15 cellular contexts compared by ENCODE assay signal in the genomic region with DNA sequence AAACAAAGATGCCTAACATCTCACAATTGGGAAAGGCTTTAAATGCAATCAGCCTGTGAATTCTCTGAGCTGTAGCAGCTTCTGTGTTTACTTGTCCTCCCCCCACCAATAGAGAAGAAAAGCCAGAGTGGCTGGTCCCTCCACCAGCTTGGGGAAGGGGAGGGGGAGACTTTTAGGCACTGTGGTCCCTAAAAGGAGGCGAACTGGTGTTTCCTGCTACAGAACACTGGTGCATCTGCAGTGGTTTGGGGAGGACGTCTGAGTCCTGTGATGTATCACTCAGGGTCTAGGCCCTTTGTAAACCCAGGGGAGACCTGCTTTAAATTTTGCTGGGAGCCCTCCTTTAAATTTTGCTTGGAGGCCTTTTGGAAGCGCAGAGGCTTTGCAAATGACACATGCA. TPM values are rescaled to one million over a fixed set of nuclear protein-coding genes. Genes with fewer than 3 reads are reported as not detected.
DNase-seq lines count a peak whose midpoint lies in the region; ATAC-seq, FAIRE-seq and TF ChIP-seq lines count a peak whose summit lies in the region.
"Had no signal": no experiment of that assay in that cellular context is flagged by ENCODE, and none has a peak within 500 bp of the region (broad histone marks: within the 10 kb centered on the region; RNA-seq: fewer than 3 reads in every experiment).

No MANE protein-coding gene starts in this region.

- H3K27ac Mint-ChIP-seq in natural killer cell: peak overlapping the region; percentile 35 to 57
- H3K27ac Mint-ChIP-seq in natural killer cell treated with Interleukin-12 subunit alpha and Interleukin-12 subunit beta and Interleukin-15 and Interleukin-18, amount 100 ng/mL, for 72 hours: no peak overlapping the region
- H3K27ac Mint-ChIP-seq in naive B cell: peak overlapping the region in 5 of 6 donors; percentile 26 to 79 (median 39)

- H3K4me1 Mint-ChIP-seq in natural killer cell (peaks cover 76% of the 10 kb centered on the region in 2 donors), naive B cell (peaks cover 56 to 87% (median 76%) of the 10 kb centered on the region in 3 donors)
- peaks cover 46 to 60% of the 10 kb centered on the region in 2 donors for H3K4me1 Mint-ChIP-seq in natural killer cell treated with Interleukin-12 subunit alpha and Interleukin-12 subunit beta and Interleukin-15 and Interleukin-18, amount 100 ng/mL, for 72 hours (ENCODE audit: low read depth in 2 of 2)

- DNase-seq in natural killer cell: no peak
- no peak for DNase-seq in natural killer cell treated with Interleukin-12 subunit alpha and Interleukin-12 subunit beta and Interleukin-15 and Interleukin-18, amount 100 ng/mL, for 72 hours (ENCODE audit: low spot score)
- DNase-seq in activated CD8-positive, alpha-beta memory T cell treated with anti-CD3 and anti-CD28 coated beads, Interleukin-2, amount 50 U/mL, for 48 hours: peak; percentile 42
- DNase-seq in naive B cell: no peak
- DNase-seq in NCI-H2081 (lab: John Stamatoyannopoulos, UW): no peak
- DNase-seq in D721Med (ENCODE audit: insufficient read length, low spot score): no peak
- no peak for DNase-seq in NCI-H2171 treated with DMSO at 0.1 percent for 48 hours (lab: John Stamatoyannopoulos, UW)
- DNase-seq: colonic mucosa; kidney glomerular epithelial cell; NCI-H82; posterior cingulate gyrus; stimulated activated naive B cell treated with anti-CD40 and anti-IgM and Interleukin-4, amounts not matched to agents 10 μg/mL and 1 μg/mL and 100 μg/mL, for 72 hours; T-helper 2 cell had no signal

- no peak for TF ChIP-seq CTCF in natural killer cell (IDR thresholded peaks at IDR 0.05)
- no peak for TF ChIP-seq CTCF in D721Med (IDR thresholded peaks at IDR 0.05; ENCODE audit: insufficient read depth, missing control alignments)

- H3K27me3 Mint-ChIP-seq in natural killer cell (ENCODE audit: low read depth in 2 of 2) (no peaks in the 10 kb centered on the region), naive B cell (no peaks in the 10 kb centered on the region)
- H3K27me3 Mint-ChIP-seq in natural killer cell treated with Interleukin-12 subunit alpha and Interleukin-12 subunit beta and Interleukin-15 and Interleukin-18, amount 100 ng/mL, for 72 hours: no peaks in the 10 kb centered on the region
- H3K27me3 Mint-ChIP-seq: IgD-negative memory B cell; stimulated activated naive B cell treated with anti-CD40 and anti-IgM and Interleukin-4, amounts not matched to agents 10 μg/mL and 1 μg/mL and 100 μg/mL, for 72 hours had no signal

- H3K4me3 Mint-ChIP-seq in natural killer cell: no peak overlapping the region
- no peak overlapping the region for H3K4me3 Mint-ChIP-seq in natural killer cell treated with Interleukin-12 subunit alpha and Interleukin-12 subunit beta and Interleukin-15 and Interleukin-18, amount 100 ng/mL, for 72 hours
- H3K4me3 Mint-ChIP-seq in naive B cell: no peak overlapping the region
- H3K4me3 Mint-ChIP-seq: stimulated activated naive B cell treated with anti-CD40 and anti-IgM and Interleukin-4, amounts not matched to agents 10 μg/mL and 1 μg/mL and 100 μg/mL, for 72 hours had no signal

- FAIRE-seq in D721Med (lab: Jason Lieb, UNC): no peak

- H3K36me3 Mint-ChIP-seq in natural killer cell: no peaks in the 10 kb centered on the region
- H3K36me3 Mint-ChIP-seq in natural killer cell treated with Interleukin-12 subunit alpha and Interleukin-12 subunit beta and Interleukin-15 and Interleukin-18, amount 100 ng/mL, for 72 hours: no peaks in the 10 kb centered on the region
- peaks cover 14 to 16% of the 10 kb centered on the region in 2 donors for H3K36me3 Mint-ChIP-seq in naive B cell

- intact Hi-C loops in natural killer cell (cut with micrococcal nuclease): no loop called here

- ATAC-seq in natural killer cell (no peak), naive B cell (ENCODE audit: low read depth in 2 of 2) (no peak), HG03280 (IDR thresholded peaks at IDR 0.05; ENCODE audit: unreplicated experiment) (no peak)
- ATAC-seq in natural killer cell treated with Interleukin-12 subunit alpha and Interleukin-12 subunit beta and Interleukin-15 and Interleukin-18, amount 100 ng/mL, for 72 hours: no peak
- ATAC-seq: stimulated activated naive B cell treated with anti-CD40 and anti-IgM and Interleukin-4, amounts not matched to agents 10 μg/mL and 1 μg/mL and 100 μg/mL, for 72 hours had no signal

- no peaks in the 10 kb centered on the region for H3K9me3 Mint-ChIP-seq in natural killer cell
- H3K9me3 Mint-ChIP-seq in natural killer cell treated with Interleukin-12 subunit alpha and Interleukin-12 subunit beta and Interleukin-15 and Interleukin-18, amount 100 ng/mL, for 72 hours: no peaks in the 10 kb centered on the region
- no peaks in the 10 kb centered on the region for H3K9me3 Mint-ChIP-seq in naive B cell
- H3K9me3 Mint-ChIP-seq: IgD-negative memory B cell; stimulated activated naive B cell treated with anti-CD40 and anti-IgM and Interleukin-4, amounts not matched to agents 10 μg/mL and 1 μg/mL and 100 μg/mL, for 72 hours had no signal

RNA-seq across cellular contexts. Expression of a gene that starts 16.9 kb away (rescaled TPM):
- 100 to 1,000 TPM; 112 to 141 (median 138) TPM for total RNA-seq in natural killer cell
- total RNA-seq in natural killer cell treated with Interleukin-12 subunit alpha and Interleukin-12 subunit beta and Interleukin-15 and Interleukin-18, amount 100 ng/mL, for 72 hours: 10 to 100 TPM; 43.6 to 52.7 TPM
- polyA plus RNA-seq in naive B cell (ENCODE audit: low read depth in 6 of 6): 100 to 1,000 TPM in 4 of 6 donors, 10 to 100 TPM in 2; 37.3 to 171 (median 109) TPM

Comparison
In these comparisons a context has a peak if more than half of its experiments do, and no peak if none do; other contexts are left out.
1. H3K27ac Mint-ChIP-seq: peak in natural killer cell (2 of 2) and naive B cell (5 of 6); none in natural killer cell treated with Interleukin-12 subunit alpha and Interleukin-12 subunit beta and Interleukin-15 and Interleukin-18, amount 100 ng/mL, for 72 hours (0 of 2).